19 cellular contexts compared by ENCODE assay signal in the genomic region with DNA sequence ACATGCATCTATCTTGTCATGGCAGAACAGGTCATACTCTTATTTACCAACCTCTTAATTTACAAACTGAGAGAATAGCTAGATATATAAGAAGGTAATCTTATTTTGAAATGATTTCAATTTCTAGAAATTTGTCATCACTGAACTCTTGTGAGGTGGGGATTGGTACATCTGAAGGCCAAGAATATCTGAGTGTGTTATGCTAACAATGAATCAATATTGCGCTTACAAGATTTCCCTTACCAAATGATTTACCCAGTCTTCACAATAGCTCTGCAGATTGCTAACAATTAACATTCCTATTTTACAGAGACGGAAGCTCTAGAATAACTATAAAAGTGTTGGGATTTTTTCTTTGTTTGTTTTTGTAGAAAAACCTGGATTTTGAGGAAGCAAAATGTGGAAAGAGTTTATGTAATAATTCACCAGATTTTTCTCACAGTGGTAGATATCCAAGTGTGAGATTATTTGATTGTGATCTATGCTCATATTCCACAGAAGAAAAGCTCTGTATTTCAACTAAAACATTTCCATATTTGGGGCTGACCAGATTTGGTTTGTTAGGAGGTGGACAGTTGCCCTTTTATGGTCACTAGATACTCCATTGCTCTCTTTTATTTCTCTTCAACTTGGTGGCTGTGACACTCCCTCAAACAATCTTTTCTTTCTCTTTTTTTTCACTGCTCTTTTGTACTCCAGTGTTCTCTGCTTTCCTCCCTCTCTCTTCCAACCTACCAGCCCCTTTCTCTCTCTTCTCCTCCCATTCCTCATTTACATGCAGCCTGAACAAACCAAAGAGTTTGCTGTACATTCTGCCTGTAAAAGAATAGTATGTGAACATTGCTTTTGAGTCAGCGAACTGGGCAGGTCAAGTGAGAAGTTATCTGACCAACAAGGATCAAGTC. TPM values are rescaled to one million over a fixed set of nuclear protein-coding genes. Genes with fewer than 3 reads are reported as not detected.
DNase-seq lines count a peak whose midpoint lies in the region; ATAC-seq, FAIRE-seq and TF ChIP-seq lines count a peak whose summit lies in the region.
"Had no signal": no experiment of that assay in that cellular context is flagged by ENCODE, and none has a peak within 500 bp of the region (broad histone marks: within the 10 kb centered on the region; RNA-seq: fewer than 3 reads in every experiment).

No MANE protein-coding gene starts in this region.

- H3K36me3 Mint-ChIP-seq in HFFc6 (ENCODE audit: low read depth), result peaks cover 12% of the 10 kb centered on the region; the same call in 1 of the 2 replicates
- H3K36me3 Mint-ChIP-seq: natural killer cell had no signal

- TF ChIP-seq POLR2A in A549 (IDR thresholded peaks at IDR 0.05; ENCODE audit: low read length) (no peak), erythroblast (IDR thresholded peaks at IDR 0.05; ENCODE audit: low read length) (no peak)

- POLR2A ChIA-PET in A549 (lab: Yijun Ruan, JAX), result no interaction called here
- POLR2A ChIA-PET in A673 (lab: Charles Lee; ENCODE audit: low non-redundant PET), result no interaction called here

- peak overlapping the region; percentile 81 for H3K27ac Mint-ChIP-seq in HFFc6
- H3K27ac Mint-ChIP-seq: activated CD8-positive, alpha-beta T cell treated with anti-CD3 and anti-CD28 coated beads for 36 hours; IgD-negative memory B cell; natural killer cell; stimulated activated memory B cell treated with anti-CD40 and anti-IgM and Interleukin-4, amounts not matched to agents 10 μg/mL and 1 μg/mL and 100 μg/mL, for 72 hours had no signal

- ATAC-seq in A549 (no peak), GM18868 (IDR thresholded peaks at IDR 0.05; ENCODE audit: unreplicated experiment) (no peak)
- ATAC-seq: activated CD8-positive, alpha-beta T cell treated with anti-CD3 and anti-CD28 coated beads for 36 hours; natural killer cell; stimulated activated memory B cell treated with anti-CD40 and anti-IgM and Interleukin-4, amounts not matched to agents 10 μg/mL and 1 μg/mL and 100 μg/mL, for 72 hours had no signal

- in situ Hi-C loops in G401 (cut with HindIII; ENCODE audit: low sequenced_read_pairs), result no loop called here

- H3K36me3 ChIP-seq in A673 (ENCODE audit: insufficient read depth, low read length, poor library complexity, severe bottlenecking), result no peaks in the 10 kb centered on the region
- H3K36me3 ChIP-seq: left ventricle myocardium inferior had no signal

- H3K4me2 ChIP-seq in A549, result peak overlapping the region; percentile 31; the same call in 1 of the 3 replicates

- H3K27me3 ChIP-seq in A673 (replicated peaks; ENCODE audit: insufficient read depth, low read depth, low read length, poor library complexity), result no peaks in the 10 kb centered on the region

- no peaks in the 10 kb centered on the region for H3K27me3 Mint-ChIP-seq in HFFc6 (ENCODE audit: insufficient read depth)
- H3K27me3 Mint-ChIP-seq: activated CD8-positive, alpha-beta T cell treated with anti-CD3 and anti-CD28 coated beads for 36 hours; IgD-negative memory B cell; stimulated activated memory B cell treated with anti-CD40 and anti-IgM and Interleukin-4, amounts not matched to agents 10 μg/mL and 1 μg/mL and 100 μg/mL, for 72 hours had no signal

- intact Hi-C loops in A673 (cut with micrococcal nuclease; ENCODE audit: unreplicated experiment), result no loop called here

- TF ChIP-seq CTCF in A549 (IDR thresholded peaks at IDR 0.05) (no peak), HFFc6 (IDR thresholded peaks at IDR 0.05) (no peak), A673 (conservative IDR thresholded peaks at IDR 0.05; ENCODE audit: low read depth, low read length) (no peak)

- no peaks in the 10 kb centered on the region for H3K9me3 Mint-ChIP-seq in HFFc6
- H3K9me3 Mint-ChIP-seq: activated CD8-positive, alpha-beta T cell treated with anti-CD3 and anti-CD28 coated beads for 36 hours; natural killer cell; stimulated activated memory B cell treated with anti-CD40 and anti-IgM and Interleukin-4, amounts not matched to agents 10 μg/mL and 1 μg/mL and 100 μg/mL, for 72 hours had no signal

- H3K9me3 ChIP-seq in A549, result no peaks in the 10 kb centered on the region
- H3K9me3 ChIP-seq in A673 (ENCODE audit: low read depth, low read length, poor library complexity, severe bottlenecking), result no peaks in the 10 kb centered on the region
- H3K9me3 ChIP-seq: left ventricle myocardium inferior had no signal

- H3K27ac ChIP-seq in A549 (no peak overlapping the region), cingulate gyrus (ENCODE audit: low read depth, low read length) (peak overlapping the region; percentile 62), A673 (ENCODE audit: low read depth, low read length, poor library complexity, severe bottlenecking) (no peak overlapping the region)
- H3K27ac ChIP-seq: left ventricle myocardium inferior had no signal

- BruUV-seq in A673 (replicated peaks; lab: Mats Ljungman, UMichigan), result no TSS peak

- no peak for TF ChIP-seq EP300 in A549 (IDR thresholded peaks at IDR 0.05)

- H3K4me3 ChIP-seq in A549 (no peak overlapping the region), A673 (ENCODE audit: low read depth, low read length, poor library complexity, severe bottlenecking) (no peak overlapping the region)
- H3K4me3 ChIP-seq: left ventricle myocardium inferior had no signal

- CTCF ChIA-PET in A549 (lab: Yijun Ruan, JAX), result no interaction called here
- CTCF ChIA-PET in A673 (lab: Charles Lee), result no interaction called here

- no peak for FAIRE-seq in A549 (lab: Jason Lieb, UNC)
- FAIRE-seq: GM12891, TTC549 had no signal

- peak in 1 of 2 experiments; percentile 4 for DNase-seq in A549 (ENCODE audit: low read depth in 1 of 2, low spot score in 1 of 2)
- DNase-seq in HFFc6, result no peak
- peak; percentile 15 for DNase-seq in myocyte (ENCODE audit: low read depth)
- DNase-seq in A673 (ENCODE audit: low spot score), result no peak
- no peak for DNase-seq in erythroblast (lab: John Stamatoyannopoulos, UW)
- DNase-seq in G401 (ENCODE audit: low spot score), result no peak
- DNase-seq: activated CD8-positive, alpha-beta T cell treated with anti-CD3 and anti-CD28 coated beads for 36 hours; effector memory CD4-positive, alpha-beta T cell; left ventricle myocardium inferior; MV-4-11; natural killer cell; NCI-H2081 treated with DMSO at 0.1 percent for 48 hours; NCI-H526 had no signal

- WGBS in A549 (ENCODE audit: missing lambda C conversion rate), result 67% methylated on average over 3 of the region's 3 CpGs

- H3K4me3 Mint-ChIP-seq in HFFc6, result peak overlapping the region; percentile 44; the same call in 1 of the 2 replicates
- H3K4me3 Mint-ChIP-seq: activated CD8-positive, alpha-beta T cell treated with anti-CD3 and anti-CD28 coated beads for 36 hours; IgD-negative memory B cell; natural killer cell; stimulated activated memory B cell treated with anti-CD40 and anti-IgM and Interleukin-4, amounts not matched to agents 10 μg/mL and 1 μg/mL and 100 μg/mL, for 72 hours had no signal

- peaks cover 35% of the 10 kb centered on the region for H3K4me1 ChIP-seq in A549
- H3K4me1 ChIP-seq in A673 (ENCODE audit: insufficient read depth, low read length, poor library complexity, severe bottlenecking), result peaks cover 45% of the 10 kb centered on the region

- TF ChIP-seq RAD21 in A549 (conservative IDR thresholded peaks at IDR 0.05 in 1 of 2, IDR thresholded peaks at IDR 0.05 in 1 of 2), result no peak

- H3K4me1 Mint-ChIP-seq in HFFc6 (ENCODE audit: low read depth), result peaks cover 76% of the 10 kb centered on the region

TF ChIP-seq in A549, 52 proteins besides CTCF, POLR2A, EP300 and RAD21 (continues in another document):
- TF ChIP-seq JUN (IDR thresholded peaks at IDR 0.05) (no peak), GATA3 (IDR thresholded peaks at IDR 0.05; ENCODE audit: borderline replicate concordance) (no peak), FOXS1 (CRISPR knock-in tag; IDR thresholded peaks at IDR 0.05) (no peak), ZNF302 (CRISPR knock-in tag; IDR thresholded peaks at IDR 0.05) (no peak), FOSL2 (IDR thresholded peaks at IDR 0.05) (no peak), FOSL2 (CRISPR knock-in tag; IDR thresholded peaks at IDR 0.05) (no peak), CBX8 (IDR thresholded peaks at IDR 0.05) (no peak), RFX5 (IDR thresholded peaks at IDR 0.05) (no peak), SREBF2 (IDR thresholded peaks at IDR 0.05) (no peak), BHLHE40 (IDR thresholded peaks at IDR 0.05; ENCODE audit: low read depth, low read length) (no peak), HOXA7 (CRISPR knock-in tag; IDR thresholded peaks at IDR 0.05) (no peak)
- TF ChIP-seq, protein P1, sequence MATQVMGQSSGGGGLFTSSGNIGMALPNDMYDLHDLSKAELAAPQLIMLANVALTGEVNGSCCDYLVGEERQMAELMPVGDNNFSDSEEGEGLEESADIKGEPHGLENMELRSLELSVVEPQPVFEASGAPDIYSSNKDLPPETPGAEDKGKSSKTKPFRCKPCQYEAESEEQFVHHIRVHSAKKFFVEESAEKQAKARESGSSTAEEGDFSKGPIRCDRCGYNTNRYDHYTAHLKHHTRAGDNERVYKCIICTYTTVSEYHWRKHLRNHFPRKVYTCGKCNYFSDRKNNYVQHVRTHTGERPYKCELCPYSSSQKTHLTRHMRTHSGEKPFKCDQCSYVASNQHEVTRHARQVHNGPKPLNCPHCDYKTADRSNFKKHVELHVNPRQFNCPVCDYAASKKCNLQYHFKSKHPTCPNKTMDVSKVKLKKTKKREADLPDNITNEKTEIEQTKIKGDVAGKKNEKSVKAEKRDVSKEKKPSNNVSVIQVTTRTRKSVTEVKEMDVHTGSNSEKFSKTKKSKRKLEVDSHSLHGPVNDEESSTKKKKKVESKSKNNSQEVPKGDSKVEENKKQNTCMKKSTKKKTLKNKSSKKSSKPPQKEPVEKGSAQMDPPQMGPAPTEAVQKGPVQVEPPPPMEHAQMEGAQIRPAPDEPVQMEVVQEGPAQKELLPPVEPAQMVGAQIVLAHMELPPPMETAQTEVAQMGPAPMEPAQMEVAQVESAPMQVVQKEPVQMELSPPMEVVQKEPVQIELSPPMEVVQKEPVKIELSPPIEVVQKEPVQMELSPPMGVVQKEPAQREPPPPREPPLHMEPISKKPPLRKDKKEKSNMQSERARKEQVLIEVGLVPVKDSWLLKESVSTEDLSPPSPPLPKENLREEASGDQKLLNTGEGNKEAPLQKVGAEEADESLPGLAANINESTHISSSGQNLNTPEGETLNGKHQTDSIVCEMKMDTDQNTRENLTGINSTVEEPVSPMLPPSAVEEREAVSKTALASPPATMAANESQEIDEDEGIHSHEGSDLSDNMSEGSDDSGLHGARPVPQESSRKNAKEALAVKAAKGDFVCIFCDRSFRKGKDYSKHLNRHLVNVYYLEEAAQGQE (IDR thresholded peaks at IDR 0.05), result no peak

RNA-seq across cellular contexts. Expression of a gene that starts 48.6 kb away (rescaled TPM):
- polyA plus RNA-seq in A549 (2011; rRNA removed) (28.9 and 37.1 TPM in 2 replicates), A549 (2017; fragmentation: RNase III; extraction: RNeasy Plus Mini Kit Qiagen cat#74134 plus additional on column Dnase treatment) (16.0 to 17.6 TPM (median 16.5 TPM) in 3 replicates)
- 6.8 and 8.3 TPM in 2 replicates for polyA plus RNA-seq in A549 (2012; cell fraction: cytosol; rRNA removed)
- polyA plus RNA-seq in A549 (2012; cell fraction: nucleus; rRNA removed), result 8.4 and 12.0 TPM in 2 replicates
- polyA minus RNA-seq in A549 (2011; rRNA and poly(A)+ RNA removed), result 17.9 and 20.3 TPM in 2 replicates
- total RNA-seq in HFFc6 (2021; fragmentation: NEBNext Ultra II Directional; extraction: Animal tissue kit (Norgen Biotek cat#: 25700)), result 10 to 100 TPM; 60.9 to 71.7 (median 69.0) TPM
- total RNA-seq in myocyte (95.2 and 97.3 TPM in 2 replicates), A673 (2021) (59.8 and 65.3 TPM in 2 replicates)
- polyA plus RNA-seq in myocyte (2012), result 31.5 TPM
- 207 and 336 TPM in 2 replicates for total RNA-seq in G401 (2014; rRNA removed; shearing (Covaris generic))
